11 cellular contexts compared by ENCODE assay signal in the genomic region with DNA sequence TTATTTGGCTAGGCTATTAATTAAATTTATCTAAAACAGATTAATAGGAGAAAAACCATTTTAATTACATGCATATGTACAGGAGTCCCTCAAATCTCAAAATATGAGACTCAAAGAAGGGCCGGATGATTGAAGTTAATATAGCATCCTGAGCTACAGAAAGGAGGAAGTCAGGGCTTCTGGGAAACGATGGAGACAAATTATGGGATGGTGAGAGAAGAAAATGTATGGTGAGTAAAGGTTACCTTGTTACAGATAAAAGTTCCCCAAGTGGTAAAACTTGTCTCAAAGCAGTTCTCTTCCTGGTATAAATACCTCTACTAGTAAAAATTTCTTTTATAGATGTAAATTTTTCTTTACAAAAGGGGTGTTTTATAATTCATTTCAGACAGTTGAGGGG. TPM values are rescaled to one million over a fixed set of nuclear protein-coding genes. Genes with fewer than 3 reads are reported as not detected.
"Had no signal": no experiment of that assay in that cellular context is flagged by ENCODE, and none has a peak within 500 bp of the region (broad histone marks: within the 10 kb centered on the region; RNA-seq: fewer than 3 reads in every experiment).

No MANE protein-coding gene starts in this region.

- H3K27ac Mint-ChIP-seq: HFFc6, IgD-negative memory B cell had no signal

- H3K4me1 ChIP-seq: HAP-1 had no signal

- H3K27ac ChIP-seq: GM23248, HL-60 had no signal

- H3K4me3 Mint-ChIP-seq: HFFc6, IgD-negative memory B cell had no signal

- H3K36me3 ChIP-seq: HAP-1 had no signal

- H3K9me3 Mint-ChIP-seq: HFFc6 had no signal

- DNase-seq: GM23248, GOT3, H7, HFFc6 had no signal

- ATAC-seq: HCT116, HepG2 had no signal

- H3K4me3 ChIP-seq: GM23248, HAP-1 had no signal

- H3K27me3 Mint-ChIP-seq: IgD-negative memory B cell had no signal

- H2AFZ ChIP-seq: GM23248 had no signal

RNA-seq across cellular contexts. Expression of a gene that starts 15.9 kb away (rescaled TPM):
- total RNA-seq: H4, H7, HepG2, HFFc6, HT1080 had no signal
- polyA plus RNA-seq: GM23248 had no signal
